8 cellular contexts compared by ENCODE assay signal in genomic region chr12:8914033-8914715, GRCh38. TPM values are rescaled to one million over a fixed set of nuclear protein-coding genes. Genes with fewer than 3 reads are reported as not detected.
DNase-seq lines count a peak whose midpoint lies in the region; ATAC-seq and TF ChIP-seq lines count a peak whose summit lies in the region.
"Not testable (repeated sequence)": the region's sequence is repeated elsewhere in the genome, so short reads cannot be mapped to it uniquely, and the experiment has no call there.

TSS of gene PHC1 (plus strand) at chr12:8914509. CDS start at chr12:8917678, 3,169 bp downstream.

- not testable (repeated sequence) for TF ChIP-seq POLR2A in esophagus squamous epithelium (IDR thresholded peaks at IDR 0.05)

- peak within 1 kb of the TSS; percentile 90 for H3K27ac Mint-ChIP-seq in activated T-helper 17 cell treated with anti-CD3 and anti-CD28 coated beads, Interleukin-2, amount 50 U/mL, for 72 hours

- TF ChIP-seq CTCF in esophagus squamous epithelium (IDR thresholded peaks at IDR 0.05): peak in 5 of 6 experiments; percentile 18 to 53 (median 42)

- ATAC-seq in GM21737 (IDR thresholded peaks at IDR 0.05; ENCODE audit: unreplicated experiment): peak; percentile 47
- ATAC-seq in activated T-helper 17 cell treated with anti-CD3 and anti-CD28 coated beads, Interleukin-2, amount 50 U/mL, for 72 hours (replicated peaks): peak; percentile 77

- H3K4me3 ChIP-seq in esophagus squamous epithelium (peak within 1 kb of the TSS; percentile 59 to 84 (median 67)), muscle layer of colon (ENCODE audit: low read depth in 1 of 2, low read length in 2 of 2) (peak within 1 kb of the TSS; percentile 89 to 91)

- not testable (repeated sequence) for H3K27me3 ChIP-seq in esophagus squamous epithelium; muscle layer of colon (ENCODE audit: control insufficient read depth in 1 of 2, insufficient read depth in 2 of 2, low read length in 2 of 2)

- not testable (repeated sequence) for H3K4me1 Mint-ChIP-seq in activated T-helper 17 cell treated with anti-CD3 and anti-CD28 coated beads, Interleukin-2, amount 50 U/mL, for 72 hours

- H3K27ac ChIP-seq in KOPT-K1 (ENCODE audit: low read depth, low read length, poor library complexity, severe bottlenecking) (peak within 1 kb of the TSS; percentile 68), esophagus squamous epithelium (peak within 1 kb of the TSS; percentile 81 to 94 (median 92)), muscle layer of colon (ENCODE audit: low read depth, low read length) (peak within 1 kb of the TSS; percentile 99)

- not testable (repeated sequence) for H3K9me3 ChIP-seq in KOPT-K1 (ENCODE audit: insufficient read depth, low read length, poor library complexity, severe bottlenecking); esophagus squamous epithelium; muscle layer of colon (ENCODE audit: low read length)

- not testable (repeated sequence) for H3K36me3 Mint-ChIP-seq in activated T-helper 17 cell treated with anti-CD3 and anti-CD28 coated beads, Interleukin-2, amount 50 U/mL, for 72 hours (ENCODE audit: low read depth)

- not testable (repeated sequence) for H3K9me3 Mint-ChIP-seq in activated T-helper 17 cell treated with anti-CD3 and anti-CD28 coated beads, Interleukin-2, amount 50 U/mL, for 72 hours

- H3K36me3 ChIP-seq in KOPT-K1 (ENCODE audit: insufficient read depth, low read length); muscle layer of colon (ENCODE audit: insufficient read depth, low read length): not testable (repeated sequence)
- H3K36me3 ChIP-seq in esophagus squamous epithelium: peaks cover 0 to 16% (median 0%) of the 10 kb centered on the region in 3 donors

- peak; percentile 10 for DNase-seq in DMS 273 treated with DMSO at 0.1 percent for 48 hours (lab: John Stamatoyannopoulos, UW)
- DNase-seq in RPMI8226: peak; percentile 69
- peak; percentile 1 for DNase-seq in esophagus squamous epithelium (lab: John Stamatoyannopoulos, UW)
- DNase-seq in stimulated activated CD8-positive, alpha-beta memory T cell treated with anti-CD3 and anti-CD28 coated beads, Interleukin-4, amount 100 ng/mL, for 1 hour (ENCODE audit: low read depth in 2 of 2, low spot score in 1 of 2): peak; percentile 49 to 66

- H3K9ac ChIP-seq in muscle layer of colon (ENCODE audit: low read length): peak within 1 kb of the TSS; percentile 89

- WGBS in esophagus squamous epithelium, 2 donors: 0% methylated on average over 2 to 7 of the region's 57 CpGs

- H3K4me1 ChIP-seq in esophagus squamous epithelium (peaks cover 24 to 49% (median 25%) of the 10 kb centered on the region in 3 donors), muscle layer of colon (ENCODE audit: insufficient read depth, low read length) (peaks cover 19% of the 10 kb centered on the region)

- intact Hi-C loops in esophagus squamous epithelium (cut with DNase I): not testable (repeated sequence)

- H3K27me3 Mint-ChIP-seq in activated T-helper 17 cell treated with anti-CD3 and anti-CD28 coated beads, Interleukin-2, amount 50 U/mL, for 72 hours: not testable (repeated sequence)

- H3K4me3 Mint-ChIP-seq in activated T-helper 17 cell treated with anti-CD3 and anti-CD28 coated beads, Interleukin-2, amount 50 U/mL, for 72 hours: not testable (repeated sequence)

RNA-seq across cellular contexts. Expression of gene PHC1, which starts in this region (rescaled TPM):
- 10 to 100 TPM; 13.0 to 17.0 TPM for total RNA-seq in activated T-helper 17 cell treated with anti-CD3 and anti-CD28 coated beads, Interleukin-2, amount 50 U/mL, for 72 hours
- 10 to 100 TPM; 10.1 to 21.7 (median 18.6) TPM for total RNA-seq in esophagus squamous epithelium

Comparison
In these comparisons a context has a peak if more than half of its experiments do, and no peak if none do; other contexts are left out.
1. Peak in every context shown above with its lines: DNase-seq, ATAC-seq, H3K4me3 ChIP-seq and H3K27ac ChIP-seq.
2. DNase-seq: peak in every context shown above with its lines; median percentile 69 in RPMI8226; 58 in stimulated activated CD8-positive, alpha-beta memory T cell treated with anti-CD3 and anti-CD28 coated beads, Interleukin-4, amount 100 ng/mL, for 1 hour; 10 in DMS 273 treated with DMSO at 0.1 percent for 48 hours; 1 in esophagus squamous epithelium.